2 cellular contexts compared by ENCODE assay signal in genomic region chr10:118568327-118568848, GRCh38.
TF ChIP-seq lines count a peak whose summit lies in the region.

No MANE protein-coding gene starts in this region.

TF ChIP-seq in IMR-90, 13 proteins besides CTCF, POLR2A, EP300 and RAD21:
- TF ChIP-seq MXI1 (IDR thresholded peaks at IDR 0.05; ENCODE audit: borderline replicate concordance, low read depth, low read length), result 0 out of 2 replicates have a peak, but pooled peaks have one; percentile 29
- TF ChIP-seq MAZ (IDR thresholded peaks at IDR 0.05; ENCODE audit: borderline replicate concordance, low read depth, low read length), result no peak
- TF ChIP-seq RFX5 (IDR thresholded peaks at IDR 0.05; ENCODE audit: low read depth, low read length), result no peak
- TF ChIP-seq, protein P1, sequence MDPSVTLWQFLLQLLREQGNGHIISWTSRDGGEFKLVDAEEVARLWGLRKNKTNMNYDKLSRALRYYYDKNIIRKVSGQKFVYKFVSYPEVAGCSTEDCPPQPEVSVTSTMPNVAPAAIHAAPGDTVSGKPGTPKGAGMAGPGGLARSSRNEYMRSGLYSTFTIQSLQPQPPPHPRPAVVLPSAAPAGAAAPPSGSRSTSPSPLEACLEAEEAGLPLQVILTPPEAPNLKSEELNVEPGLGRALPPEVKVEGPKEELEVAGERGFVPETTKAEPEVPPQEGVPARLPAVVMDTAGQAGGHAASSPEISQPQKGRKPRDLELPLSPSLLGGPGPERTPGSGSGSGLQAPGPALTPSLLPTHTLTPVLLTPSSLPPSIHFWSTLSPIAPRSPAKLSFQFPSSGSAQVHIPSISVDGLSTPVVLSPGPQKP (IDR thresholded peaks at IDR 0.05; ENCODE audit: borderline replicate concordance, low read depth, low read length), result no peak
- peak; percentile 81 for TF ChIP-seq SMC3 (IDR thresholded peaks at IDR 0.05; ENCODE audit: low read depth, low read length)

TF ChIP-seq in GM12878, 131 proteins besides CTCF, POLR2A, EP300 and RAD21:
- TF ChIP-seq SMC3 (IDR thresholded peaks at IDR 0.05; ENCODE audit: borderline replicate concordance, low read length) (peak; percentile 63; the same call in 1 of the 2 replicates), HSF1 (IDR thresholded peaks at IDR 0.05; ENCODE audit: low read depth, low read length) (no peak), ZNF384 (IDR thresholded peaks at IDR 0.05; ENCODE audit: borderline replicate concordance, low read depth, low read length) (peak; percentile 91), ZBED1 (IDR thresholded peaks at IDR 0.05; ENCODE audit: borderline replicate concordance) (no peak)
- TF ChIP-seq, protein P2, sequence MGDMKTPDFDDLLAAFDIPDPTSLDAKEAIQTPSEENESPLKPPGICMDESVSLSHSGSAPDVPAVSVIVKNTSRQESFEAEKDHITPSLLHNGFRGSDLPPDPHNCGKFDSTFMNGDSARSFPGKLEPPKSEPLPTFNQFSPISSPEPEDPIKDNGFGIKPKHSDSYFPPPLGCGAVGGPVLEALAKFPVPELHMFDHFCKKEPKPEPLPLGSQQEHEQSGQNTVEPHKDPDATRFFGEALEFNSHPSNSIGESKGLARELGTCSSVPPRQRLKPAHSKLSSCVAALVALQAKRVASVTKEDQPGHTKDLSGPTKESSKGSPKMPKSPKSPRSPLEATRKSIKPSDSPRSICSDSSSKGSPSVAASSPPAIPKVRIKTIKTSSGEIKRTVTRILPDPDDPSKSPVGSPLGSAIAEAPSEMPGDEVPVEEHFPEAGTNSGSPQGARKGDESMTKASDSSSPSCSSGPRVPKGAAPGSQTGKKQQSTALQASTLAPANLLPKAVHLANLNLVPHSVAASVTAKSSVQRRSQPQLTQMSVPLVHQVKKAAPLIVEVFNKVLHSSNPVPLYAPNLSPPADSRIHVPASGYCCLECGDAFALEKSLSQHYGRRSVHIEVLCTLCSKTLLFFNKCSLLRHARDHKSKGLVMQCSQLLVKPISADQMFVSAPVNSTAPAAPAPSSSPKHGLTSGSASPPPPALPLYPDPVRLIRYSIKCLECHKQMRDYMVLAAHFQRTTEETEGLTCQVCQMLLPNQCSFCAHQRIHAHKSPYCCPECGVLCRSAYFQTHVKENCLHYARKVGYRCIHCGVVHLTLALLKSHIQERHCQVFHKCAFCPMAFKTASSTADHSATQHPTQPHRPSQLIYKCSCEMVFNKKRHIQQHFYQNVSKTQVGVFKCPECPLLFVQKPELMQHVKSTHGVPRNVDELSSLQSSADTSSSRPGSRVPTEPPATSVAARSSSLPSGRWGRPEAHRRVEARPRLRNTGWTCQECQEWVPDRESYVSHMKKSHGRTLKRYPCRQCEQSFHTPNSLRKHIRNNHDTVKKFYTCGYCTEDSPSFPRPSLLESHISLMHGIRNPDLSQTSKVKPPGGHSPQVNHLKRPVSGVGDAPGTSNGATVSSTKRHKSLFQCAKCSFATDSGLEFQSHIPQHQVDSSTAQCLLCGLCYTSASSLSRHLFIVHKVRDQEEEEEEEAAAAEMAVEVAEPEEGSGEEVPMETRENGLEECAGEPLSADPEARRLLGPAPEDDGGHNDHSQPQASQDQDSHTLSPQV (IDR thresholded peaks at IDR 0.05), result no peak
- TF ChIP-seq, protein P3, sequence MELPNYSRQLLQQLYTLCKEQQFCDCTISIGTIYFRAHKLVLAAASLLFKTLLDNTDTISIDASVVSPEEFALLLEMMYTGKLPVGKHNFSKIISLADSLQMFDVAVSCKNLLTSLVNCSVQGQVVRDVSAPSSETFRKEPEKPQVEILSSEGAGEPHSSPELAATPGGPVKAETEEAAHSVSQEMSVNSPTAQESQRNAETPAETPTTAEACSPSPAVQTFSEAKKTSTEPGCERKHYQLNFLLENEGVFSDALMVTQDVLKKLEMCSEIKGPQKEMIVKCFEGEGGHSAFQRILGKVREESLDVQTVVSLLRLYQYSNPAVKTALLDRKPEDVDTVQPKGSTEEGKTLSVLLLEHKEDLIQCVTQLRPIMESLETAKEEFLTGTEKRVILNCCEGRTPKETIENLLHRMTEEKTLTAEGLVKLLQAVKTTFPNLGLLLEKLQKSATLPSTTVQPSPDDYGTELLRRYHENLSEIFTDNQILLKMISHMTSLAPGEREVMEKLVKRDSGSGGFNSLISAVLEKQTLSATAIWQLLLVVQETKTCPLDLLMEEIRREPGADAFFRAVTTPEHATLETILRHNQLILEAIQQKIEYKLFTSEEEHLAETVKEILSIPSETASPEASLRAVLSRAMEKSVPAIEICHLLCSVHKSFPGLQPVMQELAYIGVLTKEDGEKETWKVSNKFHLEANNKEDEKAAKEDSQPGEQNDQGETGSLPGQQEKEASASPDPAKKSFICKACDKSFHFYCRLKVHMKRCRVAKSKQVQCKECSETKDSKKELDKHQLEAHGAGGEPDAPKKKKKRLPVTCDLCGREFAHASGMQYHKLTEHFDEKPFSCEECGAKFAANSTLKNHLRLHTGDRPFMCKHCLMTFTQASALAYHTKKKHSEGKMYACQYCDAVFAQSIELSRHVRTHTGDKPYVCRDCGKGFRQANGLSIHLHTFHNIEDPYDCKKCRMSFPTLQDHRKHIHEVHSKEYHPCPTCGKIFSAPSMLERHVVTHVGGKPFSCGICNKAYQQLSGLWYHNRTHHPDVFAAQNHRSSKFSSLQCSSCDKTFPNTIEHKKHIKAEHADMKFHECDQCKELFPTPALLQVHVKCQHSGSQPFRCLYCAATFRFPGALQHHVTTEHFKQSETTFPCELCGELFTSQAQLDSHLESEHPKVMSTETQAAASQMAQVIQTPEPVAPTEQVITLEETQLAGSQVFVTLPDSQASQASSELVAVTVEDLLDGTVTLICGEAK (IDR thresholded peaks at IDR 0.05; ENCODE audit: borderline replicate concordance), result no peak
